In the genomic region with DNA sequence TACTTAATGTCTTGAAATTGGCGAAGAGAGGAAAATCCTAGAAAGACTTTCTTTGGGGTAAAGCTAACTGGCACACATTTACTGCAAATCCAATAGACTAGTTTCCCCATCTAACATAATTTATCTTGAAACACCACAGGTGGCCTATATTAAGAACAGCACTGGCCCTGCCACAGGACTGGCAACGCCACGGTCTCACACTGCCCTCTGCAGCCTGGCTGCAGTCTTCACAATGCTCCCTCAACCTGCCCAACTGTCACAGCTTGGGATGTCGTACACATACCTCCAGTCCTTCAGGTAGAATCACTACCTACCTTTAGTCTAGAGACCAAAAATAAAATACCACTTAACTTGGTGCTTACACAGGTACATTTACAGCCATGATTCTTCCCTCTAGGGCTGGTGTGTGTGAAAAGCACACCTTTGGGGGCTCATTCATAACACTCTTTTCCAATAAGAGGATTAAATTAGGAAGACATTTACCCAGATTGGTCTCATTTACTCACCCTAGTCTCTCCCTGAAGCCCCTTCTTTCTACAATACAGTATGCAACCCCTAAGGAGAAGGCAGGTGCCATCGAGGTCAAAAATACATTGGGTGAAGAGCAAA, we compare ENCODE assay signal across 8 cellular contexts.
A peak's percentile ranks its signal among the peaks of the same experiment; 100 is the strongest.
DNase-seq lines count a peak whose midpoint lies in the region; ATAC-seq, FAIRE-seq and TF ChIP-seq lines count a peak whose summit lies in the region.

No MANE protein-coding gene starts in this region.

- no peaks in the 10 kb centered on the region for H3K36me3 Mint-ChIP-seq in T-helper 2 cell treated with Interferon-gamma antibody and Interleukin-4, amounts not matched to agents 5 μg/mL and 100 μg/mL, for 36 hours (ENCODE audit: low read depth)

- H3K27me3 Mint-ChIP-seq in T-helper 2 cell treated with Interferon-gamma antibody and Interleukin-4, amounts not matched to agents 5 μg/mL and 100 μg/mL, for 36 hours (ENCODE audit: low read depth), result no peaks in the 10 kb centered on the region

- POLR2A ChIA-PET in AG04450 (lab: Yijun Ruan, JAX), result interaction anchor here (1.3 kb wide), 1 partner anchor 189 kb away, joined by 5 read pairs; no protein-coding TSS in a partner anchor

- H3K9me3 Mint-ChIP-seq in T-helper 2 cell treated with Interferon-gamma antibody and Interleukin-4, amounts not matched to agents 5 μg/mL and 100 μg/mL, for 36 hours, result no peaks in the 10 kb centered on the region

- no peak for FAIRE-seq in GM12891 (lab: Jason Lieb, UNC)

- H3K4me1 Mint-ChIP-seq in T-helper 2 cell treated with Interferon-gamma antibody and Interleukin-4, amounts not matched to agents 5 μg/mL and 100 μg/mL, for 36 hours (ENCODE audit: low read depth), result no peaks in the 10 kb centered on the region

- H3K9me3 ChIP-seq in AG04450 (ENCODE audit: control insufficient read depth, insufficient read depth, low read length) (no peaks in the 10 kb centered on the region), cardiac muscle cell (ENCODE audit: low read depth) (no peaks in the 10 kb centered on the region)

- H3K4me3 Mint-ChIP-seq in T-helper 2 cell treated with Interferon-gamma antibody and Interleukin-4, amounts not matched to agents 5 μg/mL and 100 μg/mL, for 36 hours, result no peak overlapping the region

- no peak overlapping the region for H3K27ac ChIP-seq in AG04450 (ENCODE audit: low read depth, low read length)
- H3K27ac ChIP-seq in cardiac muscle cell, result no peak overlapping the region

- H3K4me3 ChIP-seq in AG04450 (ENCODE audit: low read depth, low read length) (no peak overlapping the region), cardiac muscle cell (no peak overlapping the region)

- H3K36me3 ChIP-seq in cardiac muscle cell, result no peaks in the 10 kb centered on the region

- H3K27me3 ChIP-seq in AG04450 (ENCODE audit: control insufficient read depth, insufficient read depth, low read length) (no peaks in the 10 kb centered on the region), cardiac muscle cell (no peaks in the 10 kb centered on the region)

- peak; percentile 95 for TF ChIP-seq CTCF in AG04450 (IDR thresholded peaks at IDR 0.05; ENCODE audit: low read depth, low read length)
- peak; percentile 97 for TF ChIP-seq CTCF in cardiac muscle cell (IDR thresholded peaks at IDR 0.05; ENCODE audit: low read depth, low read length)

- H3K27ac Mint-ChIP-seq in T-helper 2 cell treated with Interferon-gamma antibody and Interleukin-4, amounts not matched to agents 5 μg/mL and 100 μg/mL, for 36 hours, result no peak overlapping the region

- peak; percentile 90 for ATAC-seq in HG02884 (IDR thresholded peaks at IDR 0.05; ENCODE audit: unreplicated experiment)

- H3K4me1 ChIP-seq in cardiac muscle cell (ENCODE audit: low read depth), result no peaks in the 10 kb centered on the region

- TF ChIP-seq POLR2A in GM12891 (IDR thresholded peaks at IDR 0.05; ENCODE audit: low read depth, low read length), result no peak

- DNase-seq in AG04450 (ENCODE audit: low read depth, low spot score) (peak; percentile 59), GM12891 (ENCODE audit: insufficient read length, low spot score) (peak; percentile 13), NCI-H2171 treated with DMSO at 0.1 percent for 48 hours (lab: John Stamatoyannopoulos, UW) (peak; percentile 80), cardiac muscle cell (ENCODE audit: low read depth in 1 of 2, low spot score in 1 of 2) (peak; percentile 81 to 87), pons (ENCODE audit: low spot score) (peak; percentile 60)
- DNase-seq in activated naive CD4-positive, alpha-beta T cell treated with anti-CD3 and anti-CD28 coated beads, Interleukin-2, amount 50 U/mL, for 16 hours, result peak; percentile 15
- no peak for DNase-seq in T-helper 2 cell treated with Interferon-gamma antibody and Interleukin-4, amounts not matched to agents 5 μg/mL and 100 μg/mL, for 36 hours (ENCODE audit: low spot score)

- CTCF ChIA-PET in AG04450 (lab: Charles Lee), result interaction anchor here (0.6 to 6.2 kb wide), 11 partner anchors 9 to 1707 kb away, joined by 3 to 44 read pairs (median 4); no protein-coding TSS in a partner anchor

TF ChIP-seq in GM12891, 5 proteins besides CTCF, POLR2A, EP300 and RAD21:
- TF ChIP-seq SPI1 (IDR thresholded peaks at IDR 0.05; ENCODE audit: low read depth, low read length) (no peak), TAF1 (IDR thresholded peaks at IDR 0.05; ENCODE audit: low read depth, low read length) (no peak), POU2F2 (IDR thresholded peaks at IDR 0.05; ENCODE audit: low read depth, low read length) (no peak), POLR2AphosphoS5 (IDR thresholded peaks at IDR 0.05; ENCODE audit: low read depth, low read length) (no peak), PAX5 (IDR thresholded peaks at IDR 0.05; ENCODE audit: insufficient read depth, low read length, severe bottlenecking) (no peak)
